ENCODE assay signal across 26 cellular contexts in genomic region chr10:53537508-53537907, GRCh38.
DNase-seq lines count a peak whose midpoint lies in the region; ATAC-seq, FAIRE-seq and TF ChIP-seq lines count a peak whose summit lies in the region.
"Had no signal": no experiment of that assay in that cellular context is flagged by ENCODE, and none has a peak within 500 bp of the region (broad histone marks: within the 10 kb centered on the region; RNA-seq: fewer than 3 reads in every experiment).

No MANE protein-coding gene starts in this region.

- no peak for FAIRE-seq in bronchial epithelial cell (lab: Jason Lieb, UNC)
- no peak for FAIRE-seq in HepG2 (lab: Jason Lieb, UNC)
- FAIRE-seq: GM12891, RCC 7860 had no signal

- H3K79me2 ChIP-seq in SK-N-SH (ENCODE audit: insufficient read depth) (no peaks in the 10 kb centered on the region), HepG2 (ENCODE audit: insufficient read depth, low read length) (no peaks in the 10 kb centered on the region)

- TF ChIP-seq CTCF in SK-N-SH (IDR thresholded peaks at IDR 0.05), result no peak
- no peak for TF ChIP-seq CTCF in bronchial epithelial cell (IDR thresholded peaks at IDR 0.05; ENCODE audit: insufficient read depth, low read length, severe bottlenecking)
- no peak for TF ChIP-seq CTCF in HepG2 (CRISPR knock-in tag; IDR thresholded peaks at IDR 0.05)

- POLR2A ChIA-PET in SK-N-SH (lab: Yijun Ruan, JAX) (no interaction called here), HepG2 (lab: Yijun Ruan, JAX) (no interaction called here)

- H3K27me3 ChIP-seq in SK-N-SH (ENCODE audit: insufficient read depth), result no peaks in the 10 kb centered on the region
- H3K27me3 ChIP-seq in bronchial epithelial cell (ENCODE audit: control insufficient read depth, insufficient read depth, low read length), result no peaks in the 10 kb centered on the region
- no peaks in the 10 kb centered on the region; a peak in 1 of 5 replicates for H3K27me3 ChIP-seq in HepG2 (ENCODE audit: control insufficient read depth in 1 of 2, insufficient read depth in 2 of 2, low read length in 2 of 2)
- H3K27me3 ChIP-seq in right cardiac atrium (ENCODE audit: control insufficient read depth, insufficient read depth), result no peaks in the 10 kb centered on the region
- H3K27me3 ChIP-seq: BLaER1 treated with 17β-estradiol and CSF1 and Interleukin-3, amounts not matched to agents 10 nM and 100 nM had no signal

- intact Hi-C loops in HepG2 (cut with micrococcal nuclease; ENCODE audit: unreplicated experiment), result no loop called here
- intact Hi-C loops in right cardiac atrium (cut with DNase I), result no loop called here

- peak; percentile 28 for DNase-seq in SK-N-SH
- peak; percentile 5 for DNase-seq in bronchial epithelial cell (ENCODE audit: low read depth)
- DNase-seq in HepG2 (ENCODE audit: low spot score), result no peak
- no peak for DNase-seq in right cardiac atrium
- DNase-seq in erythroblast (lab: John Stamatoyannopoulos, UW), result no peak
- no peak for DNase-seq in activated CD8-positive, alpha-beta memory T cell treated with anti-CD3 and anti-CD28 coated beads, Interleukin-2, amount 50 U/mL, for 4 hours
- DNase-seq: ACHN; Calu3; CD8-positive, alpha-beta T cell; DMS153; H7; KG1; NCI-H1105; NCI-H146; NCI-H2029; NCI-H226; NCI-H524; NCI-H82; Right ventricle myocardium superior had no signal

- H3K9ac ChIP-seq in SK-N-SH (no peak overlapping the region), HepG2 (ENCODE audit: insufficient read depth, low read depth, low read length) (no peak overlapping the region)
- H3K9ac ChIP-seq: BLaER1 treated with 17β-estradiol and CSF1 and Interleukin-3, amounts not matched to agents 10 nM and 100 nM had no signal

- H3K36me3 ChIP-seq in SK-N-SH (replicated peaks in 1 of 2; ENCODE audit: control insufficient read depth in 1 of 2, insufficient read depth in 2 of 2, low read length in 1 of 2), result no peaks in the 10 kb centered on the region
- no peaks in the 10 kb centered on the region for H3K36me3 ChIP-seq in bronchial epithelial cell (ENCODE audit: control insufficient read depth, insufficient read depth, low read length)
- no peaks in the 10 kb centered on the region for H3K36me3 ChIP-seq in HepG2 (replicated peaks in 1 of 2; ENCODE audit: control insufficient read depth in 1 of 2, insufficient read depth in 2 of 2, low read length in 2 of 2)
- H3K36me3 ChIP-seq: BLaER1 treated with 17β-estradiol and CSF1 and Interleukin-3, amounts not matched to agents 10 nM and 100 nM had no signal

- no peaks in the 10 kb centered on the region for H3K9me2 ChIP-seq in SK-N-SH

- no peaks in the 10 kb centered on the region for H4K20me1 ChIP-seq in SK-N-SH (ENCODE audit: insufficient read depth)
- H4K20me1 ChIP-seq in HepG2 (ENCODE audit: insufficient read depth, low read length), result no peaks in the 10 kb centered on the region
- H4K20me1 ChIP-seq: BLaER1 treated with 17β-estradiol and CSF1 and Interleukin-3, amounts not matched to agents 10 nM and 100 nM had no signal

- TF ChIP-seq POLR2A in HepG2 (IDR thresholded peaks at IDR 0.05; ENCODE audit: insufficient read depth in 1 of 2, low read depth in 2 of 2, low read length in 2 of 2) (no peak), erythroblast (IDR thresholded peaks at IDR 0.05; ENCODE audit: low read length) (no peak)

- ATAC-seq in SK-N-SH treated with all-trans-retinoic acid at 6 μM for 48 hours (no peak), HepG2 (no peak), right cardiac atrium (no peak), HG03460 (IDR thresholded peaks at IDR 0.05; ENCODE audit: unreplicated experiment) (no peak)
- ATAC-seq: CD8-positive, alpha-beta T cell had no signal

- TF ChIP-seq RAD21 in SK-N-SH (IDR thresholded peaks at IDR 0.05; ENCODE audit: low read length) (no peak), HepG2 (CRISPR knock-in tag; IDR thresholded peaks at IDR 0.05) (no peak)

- no peak overlapping the region for H3K4me3 ChIP-seq in SK-N-SH (ENCODE audit: low read depth in 2 of 2, low read length in 1 of 2)
- H3K4me3 ChIP-seq in bronchial epithelial cell (ENCODE audit: low read depth, low read length), result no peak overlapping the region
- H3K4me3 ChIP-seq in HepG2 (replicated peaks in 1 of 3; ENCODE audit: insufficient read depth in 1 of 3, low read depth in 2 of 3, low read length in 3 of 3), result no peak overlapping the region
- no peak overlapping the region for H3K4me3 ChIP-seq in right cardiac atrium (ENCODE audit: low read length)
- H3K4me3 ChIP-seq: BLaER1 treated with 17β-estradiol and CSF1 and Interleukin-3, amounts not matched to agents 10 nM and 100 nM had no signal

- H3F3A ChIP-seq in SK-N-SH (replicated peaks; ENCODE audit: insufficient read depth), result no peaks in the 10 kb centered on the region

- no TSS peak for BruUV-seq in HepG2 (replicated peaks; lab: Mats Ljungman, UMichigan)

- H3K9me3 ChIP-seq in SK-N-SH (no peaks in the 10 kb centered on the region), HepG2 (ENCODE audit: low read length) (no peaks in the 10 kb centered on the region), right cardiac atrium (ENCODE audit: control insufficient read depth, low read length) (no peaks in the 10 kb centered on the region)
- H3K9me3 ChIP-seq: BLaER1 treated with 17β-estradiol and CSF1 and Interleukin-3, amounts not matched to agents 10 nM and 100 nM had no signal

- H3K4me1 ChIP-seq in SK-N-SH (ENCODE audit: control insufficient read depth in 1 of 2, insufficient read depth in 2 of 2, low read depth in 1 of 2, low read length in 1 of 2), result peaks cover 0 to 2% of the 10 kb centered on the region in 2 experiments; a peak in 1 of 4 replicates
- no peaks in the 10 kb centered on the region for H3K4me1 ChIP-seq in HepG2 (ENCODE audit: insufficient read depth, low read length)
- H3K4me1 ChIP-seq in right cardiac atrium (ENCODE audit: control insufficient read depth, insufficient read depth, low read length), result no peaks in the 10 kb centered on the region
- H3K4me1 ChIP-seq: BLaER1 treated with 17β-estradiol and CSF1 and Interleukin-3, amounts not matched to agents 10 nM and 100 nM had no signal

- CTCF ChIA-PET in SK-N-SH (lab: Yijun Ruan, JAX), result interaction anchor here (1.1 kb wide), 1 partner anchor 301 kb away, joined by 3 read pairs; no protein-coding TSS in a partner anchor
- CTCF ChIA-PET in HepG2 (lab: Yijun Ruan, JAX; ENCODE audit: low intra/inter-chr PET ratio, low total read pairs), result no interaction called here

- peak overlapping the region in 1 of 2 experiments; percentile 43; a peak in 2 of 4 replicates for H3K27ac ChIP-seq in SK-N-SH (ENCODE audit: low read depth in 2 of 2, low read length in 1 of 2)
- H3K27ac ChIP-seq in HepG2 (ENCODE audit: extremely low read length, insufficient read depth, low read length), result no peak overlapping the region
- no peak overlapping the region for H3K27ac ChIP-seq in right cardiac atrium (ENCODE audit: low read length)
- H3K27ac ChIP-seq: 22Rv1; BLaER1 treated with 17β-estradiol and CSF1 and Interleukin-3, amounts not matched to agents 10 nM and 100 nM; HL-60 had no signal

- TF ChIP-seq EP300 in SK-N-SH (IDR thresholded peaks at IDR 0.05; ENCODE audit: borderline replicate concordance in 1 of 2, low read depth in 1 of 2, low read length in 1 of 2), result peak in 1 of 2 experiments; percentile 62; a peak in 2 of 4 replicates
- TF ChIP-seq EP300 in HepG2 (IDR thresholded peaks at IDR 0.05; ENCODE audit: low read depth in 2 of 2, low read length in 2 of 2), result no peak
- no peak for TF ChIP-seq EP300 in HepG2 (CRISPR knock-in tag; IDR thresholded peaks at IDR 0.05; ENCODE audit: borderline replicate concordance)

- in situ Hi-C loops in HepG2 (cut with HindIII; ENCODE audit: extremely low pct_ligation_motif_present, low pct_unique_long_range_greater_than_20kb), result no loop called here

- H2AFZ ChIP-seq in SK-N-SH (ENCODE audit: low read depth) (no peak overlapping the region), HepG2 (ENCODE audit: low read length) (no peak overlapping the region)

- H3K4me2 ChIP-seq in SK-N-SH, result no peak overlapping the region
- H3K4me2 ChIP-seq in HepG2 (ENCODE audit: low read depth, low read length), result no peak overlapping the region
- H3K4me2 ChIP-seq: BLaER1 treated with 17β-estradiol and CSF1 and Interleukin-3, amounts not matched to agents 10 nM and 100 nM had no signal

TF ChIP-seq in SK-N-SH, 30 proteins besides CTCF, POLR2A, EP300 and RAD21:
- TF ChIP-seq RCOR1 (IDR thresholded peaks at IDR 0.05; ENCODE audit: low read length) (peak; percentile 64; the same call in 1 of the 2 replicates), POLR2AphosphoS5 (IDR thresholded peaks at IDR 0.05; ENCODE audit: low read depth, low read length) (no peak)

TF ChIP-seq in SK-N-SH treated with all-trans-retinoic acid at 6 μM for 48 hours, 23 proteins besides CTCF, POLR2A, EP300 and RAD21 (continues in another document):
- TF ChIP-seq ZNF70 (CRISPR knock-in tag; IDR thresholded peaks at IDR 0.05) (no peak), POU6F1 (CRISPR knock-in tag; IDR thresholded peaks at IDR 0.05; ENCODE audit: borderline replicate concordance, low read depth) (no peak), OSR1 (CRISPR knock-in tag; IDR thresholded peaks at IDR 0.05) (no peak)

TF ChIP-seq in HepG2, 621 proteins besides CTCF, POLR2A, EP300 and RAD21:
- TF ChIP-seq ZNF598 (CRISPR knock-in tag; IDR thresholded peaks at IDR 0.05; ENCODE audit: borderline replicate concordance) (no peak), RFXANK (CRISPR knock-in tag; IDR thresholded peaks at IDR 0.05) (no peak), HNF4G (IDR thresholded peaks at IDR 0.05; ENCODE audit: borderline replicate concordance, low read depth, low read length) (0 out of 2 replicates have a peak, but pooled peaks have one; percentile 19), HNF4G (CRISPR knock-in tag; IDR thresholded peaks at IDR 0.05; ENCODE audit: borderline replicate concordance, low read depth) (no peak), MEIS1 (CRISPR knock-in tag; IDR thresholded peaks at IDR 0.05; ENCODE audit: borderline replicate concordance) (no peak), KMT2B (CRISPR knock-in tag; IDR thresholded peaks at IDR 0.05) (no peak), MED13 (CRISPR knock-in tag; IDR thresholded peaks at IDR 0.05) (no peak), BHLHE40 (IDR thresholded peaks at IDR 0.05; ENCODE audit: low read length) (no peak), HNF4A (CRISPR knock-in tag; IDR thresholded peaks at IDR 0.05) (peak; percentile 39; the same call in 1 of the 2 replicates)
TF ChIP-seq in HepG2: peak in this region for 2.

Comparison
In these comparisons a context has a peak if more than half of its experiments do, and no peak if none do; other contexts are left out.
1. DNase-seq: peak in SK-N-SH (single experiment) and bronchial epithelial cell (single experiment); none in HepG2 (single experiment), right cardiac atrium (0 of 3), erythroblast (0 of 2) and activated CD8-positive, alpha-beta memory T cell treated with anti-CD3 and anti-CD28 coated beads, Interleukin-2, amount 50 U/mL, for 4 hours (single experiment).